12 cellular contexts compared by ENCODE assay signal in genomic region chr11:47154738-47155570, GRCh38. TPM values are rescaled to one million over a fixed set of nuclear protein-coding genes. Genes with fewer than 3 reads are reported as not detected.
DNase-seq lines count a peak whose midpoint lies in the region; ATAC-seq and TF ChIP-seq lines count a peak whose summit lies in the region.
"Had no signal": no experiment of that assay in that cellular context is flagged by ENCODE, and none has a peak within 500 bp of the region (broad histone marks: within the 10 kb centered on the region; RNA-seq: fewer than 3 reads in every experiment).

No MANE protein-coding gene starts in this region.

- peak overlapping the region; percentile 46 for H3K27ac ChIP-seq in thymus (ENCODE audit: low read depth)
- H3K27ac ChIP-seq: RWPE1, sigmoid colon had no signal

- H3K36me3 Mint-ChIP-seq in activated T-cell treated with anti-CD3 and anti-CD28 coated beads, Interleukin-2, amount 50 U/mL, for 24 hours (ENCODE audit: low read depth): peaks cover 7% of the 10 kb centered on the region
- peaks cover 4% of the 10 kb centered on the region for H3K36me3 Mint-ChIP-seq in T-helper 2 cell treated with Interferon-gamma antibody and Interleukin-4, amounts not matched to agents 5 μg/mL and 100 μg/mL, for 36 hours (ENCODE audit: low read depth)
- H3K36me3 Mint-ChIP-seq in effector memory CD8-positive, alpha-beta T cell (ENCODE audit: insufficient read depth): peaks cover 14% of the 10 kb centered on the region

- peak; percentile 93 for ATAC-seq in effector memory CD8-positive, alpha-beta T cell (replicated peaks)
- no peak for ATAC-seq in HG03378 (IDR thresholded peaks at IDR 0.05; ENCODE audit: unreplicated experiment)

- H3K9me3 ChIP-seq in thymus (ENCODE audit: control insufficient read depth): no peaks in the 10 kb centered on the region
- H3K9me3 ChIP-seq: sigmoid colon had no signal

- H3K27me3 ChIP-seq in thymus (ENCODE audit: control insufficient read depth, insufficient read depth): no peaks in the 10 kb centered on the region
- H3K27me3 ChIP-seq: sigmoid colon had no signal

- no peak for DNase-seq in activated T-cell treated with anti-CD3 and anti-CD28 coated beads, Interleukin-2, amount 50 U/mL, for 24 hours
- no peak for DNase-seq in activated T-cell treated with anti-CD3 and anti-CD28 coated beads, Interleukin-2, amount 50 U/mL, for 1 hour
- no peak for DNase-seq in T-helper 2 cell treated with Interferon-gamma antibody and Interleukin-4, amounts not matched to agents 5 μg/mL and 100 μg/mL, for 36 hours (ENCODE audit: low spot score)
- DNase-seq in effector memory CD8-positive, alpha-beta T cell: peak; percentile 18 to 41 (median 26)
- DNase-seq in NCI-H524 treated with DMSO at 0.1 percent for 48 hours (lab: John Stamatoyannopoulos, UW): no peak
- no peak for DNase-seq in HEK293T (ENCODE audit: extremely low spot score)
- DNase-seq: sigmoid colon, trophoblast cell had no signal

- CTCF ChIA-PET in HEK293T (lab: Yijun Ruan, JAX): interaction anchor here (0.5 to 0.6 kb wide), 2 partner anchors 21 to 336 kb away, joined by 3 read pairs; no protein-coding TSS in a partner anchor

- H3K9me3 Mint-ChIP-seq in activated T-cell treated with anti-CD3 and anti-CD28 coated beads, Interleukin-2, amount 50 U/mL, for 24 hours: no peaks in the 10 kb centered on the region
- H3K9me3 Mint-ChIP-seq in T-helper 2 cell treated with Interferon-gamma antibody and Interleukin-4, amounts not matched to agents 5 μg/mL and 100 μg/mL, for 36 hours: no peaks in the 10 kb centered on the region
- H3K9me3 Mint-ChIP-seq in effector memory CD8-positive, alpha-beta T cell: no peaks in the 10 kb centered on the region

- no peak overlapping the region for H3K4me3 ChIP-seq in thymus (ENCODE audit: low read length)
- H3K4me3 ChIP-seq: sigmoid colon had no signal

- 31% methylated on average over 16 of the region's 16 CpGs for WGBS in thymus

- H3K4me1 Mint-ChIP-seq in activated T-cell treated with anti-CD3 and anti-CD28 coated beads, Interleukin-2, amount 50 U/mL, for 24 hours (ENCODE audit: low read depth): peaks cover 29% of the 10 kb centered on the region
- H3K4me1 Mint-ChIP-seq in T-helper 2 cell treated with Interferon-gamma antibody and Interleukin-4, amounts not matched to agents 5 μg/mL and 100 μg/mL, for 36 hours (ENCODE audit: low read depth): peaks cover 18% of the 10 kb centered on the region
- peaks cover 24 to 26% of the 10 kb centered on the region in 2 donors for H3K4me1 Mint-ChIP-seq in effector memory CD8-positive, alpha-beta T cell (ENCODE audit: low read depth in 2 of 2)

- peaks cover 17% of the 10 kb centered on the region for H3K4me1 ChIP-seq in thymus (ENCODE audit: control insufficient read depth, insufficient read depth, low read length)

- no peaks in the 10 kb centered on the region for H3K27me3 Mint-ChIP-seq in activated T-cell treated with anti-CD3 and anti-CD28 coated beads, Interleukin-2, amount 50 U/mL, for 24 hours
- no peaks in the 10 kb centered on the region for H3K27me3 Mint-ChIP-seq in T-helper 2 cell treated with Interferon-gamma antibody and Interleukin-4, amounts not matched to agents 5 μg/mL and 100 μg/mL, for 36 hours (ENCODE audit: low read depth)
- no peaks in the 10 kb centered on the region for H3K27me3 Mint-ChIP-seq in effector memory CD8-positive, alpha-beta T cell

- peak overlapping the region; percentile 80 for H3K27ac Mint-ChIP-seq in activated T-cell treated with anti-CD3 and anti-CD28 coated beads, Interleukin-2, amount 50 U/mL, for 24 hours
- H3K27ac Mint-ChIP-seq in T-helper 2 cell treated with Interferon-gamma antibody and Interleukin-4, amounts not matched to agents 5 μg/mL and 100 μg/mL, for 36 hours: peak overlapping the region; percentile 61
- peak overlapping the region; percentile 87 to 91 for H3K27ac Mint-ChIP-seq in effector memory CD8-positive, alpha-beta T cell

- H3K4me3 Mint-ChIP-seq in activated T-cell treated with anti-CD3 and anti-CD28 coated beads, Interleukin-2, amount 50 U/mL, for 24 hours: no peak overlapping the region
- H3K4me3 Mint-ChIP-seq in T-helper 2 cell treated with Interferon-gamma antibody and Interleukin-4, amounts not matched to agents 5 μg/mL and 100 μg/mL, for 36 hours: peak overlapping the region; percentile 67
- peak overlapping the region; percentile 74 to 80 for H3K4me3 Mint-ChIP-seq in effector memory CD8-positive, alpha-beta T cell

- H3K36me3 ChIP-seq in thymus (ENCODE audit: control insufficient read depth, insufficient read depth): peaks cover 20% of the 10 kb centered on the region

- POLR2A ChIA-PET in HEK293T (lab: Yijun Ruan, JAX): no interaction called here

TF ChIP-seq in HEK293T, 16 proteins besides CTCF, POLR2A, EP300 and RAD21:
- no peak for TF ChIP-seq SP1 (IDR thresholded peaks at IDR 0.05)
- no peak for TF ChIP-seq BHLHE40 (IDR thresholded peaks at IDR 0.05; ENCODE audit: borderline replicate concordance)
- no peak for TF ChIP-seq ZNF384 (IDR thresholded peaks at IDR 0.05)
- no peak for TF ChIP-seq FOXM1 (IDR thresholded peaks at IDR 0.05; ENCODE audit: borderline replicate concordance)
- TF ChIP-seq ELF4 (IDR thresholded peaks at IDR 0.05): no peak
- no peak for TF ChIP-seq NFRKB (IDR thresholded peaks at IDR 0.05)
- TF ChIP-seq SUZ12 (IDR thresholded peaks at IDR 0.05): no peak
- TF ChIP-seq L3MBTL2 (conservative IDR thresholded peaks at IDR 0.05): no peak
- TF ChIP-seq FOXA1 (IDR thresholded peaks at IDR 0.05): no peak
- no peak for TF ChIP-seq TARDBP (IDR thresholded peaks at IDR 0.05)
- TF ChIP-seq FOXK2 (IDR thresholded peaks at IDR 0.05): no peak

RNA-seq across cellular contexts. Expression of gene ARFGAP2, which starts 21.7 kb away (rescaled TPM):
- polyA plus RNA-seq in thymus: 60.6 TPM

RNA-seq across cellular contexts. Expression of gene PACSIN3, which starts 31.3 kb away (rescaled TPM):
- 7.7 TPM for polyA plus RNA-seq in thymus
- polyA plus RNA-seq: neural cell had no signal

RNA-seq across cellular contexts. Expression of gene DDB2, which starts 59.8 kb away (rescaled TPM):
- 106 TPM for polyA plus RNA-seq in thymus

Comparison
In these comparisons a context has a peak if more than half of its experiments do, and no peak if none do; other contexts are left out.
1. DNase-seq: peak in effector memory CD8-positive, alpha-beta T cell (3 of 3); none in activated T-cell treated with anti-CD3 and anti-CD28 coated beads, Interleukin-2, amount 50 U/mL, for 24 hours (single experiment), activated T-cell treated with anti-CD3 and anti-CD28 coated beads, Interleukin-2, amount 50 U/mL, for 1 hour (single experiment), T-helper 2 cell treated with Interferon-gamma antibody and Interleukin-4, amounts not matched to agents 5 μg/mL and 100 μg/mL, for 36 hours (single experiment), NCI-H524 treated with DMSO at 0.1 percent for 48 hours (single experiment) and HEK293T (single experiment).
2. Peak in every context shown above with its lines, with median percentiles within 50 percentile points of each other: H3K27ac Mint-ChIP-seq.